Comparison of ENCODE assay signal across 13 cellular contexts in genomic region chr4:90209922-90210321, GRCh38.
"Had no signal": no experiment of that assay in that cellular context is flagged by ENCODE, and none has a peak within 500 bp of the region (broad histone marks: within the 10 kb centered on the region; RNA-seq: fewer than 3 reads in every experiment).

No MANE protein-coding gene starts in this region.

- H3K27me3 ChIP-seq: ascending aorta, ovary, tibial nerve had no signal

- H3K9me3 ChIP-seq: ascending aorta, ovary, tibial nerve had no signal

- H3K4me3 ChIP-seq: ascending aorta, ovary, smooth muscle cell, tibial nerve had no signal

- ATAC-seq: activated CD4-positive, alpha-beta T cell treated with anti-CD3 and anti-CD28 coated beads for 36 hours; stimulated activated effector memory CD8-positive, alpha-beta T cell treated with anti-CD3 and anti-CD28 coated beads, Interleukin-12 subunit alpha, Interleukin-12 subunit beta, amount 100 ng/mL, for 72 hours had no signal

- FAIRE-seq: colon had no signal

- DNase-seq: activated CD4-positive, alpha-beta memory T cell treated with anti-CD3 and anti-CD28 coated beads, Interleukin-2, amount 10 ng/mL, durations not matched to agents 7 days and 5 days; activated CD4-positive, alpha-beta T cell treated with anti-CD3 and anti-CD28 coated beads for 36 hours; activated CD8-positive, alpha-beta memory T cell treated with anti-CD3 and anti-CD28 coated beads, Interleukin-2, amount 50 U/mL, for 4 hours; effector CD8-positive, alpha-beta T cell; hippocampal formation; kidney glomerular epithelial cell; ovary had no signal

- H3K4me1 ChIP-seq: ascending aorta, tibial nerve had no signal

- H3K4me2 ChIP-seq: smooth muscle cell had no signal

- H3K27ac ChIP-seq: epithelial cell of prostate, ovary had no signal

- H3K36me3 ChIP-seq: ascending aorta, ovary, tibial nerve had no signal
